ENCODE assay signal across 10 cellular contexts in genomic region chr4:83113429-83113786, GRCh38. TPM values are rescaled to one million over a fixed set of nuclear protein-coding genes. Genes with fewer than 3 reads are reported as not detected.
DNase-seq lines count a peak whose midpoint lies in the region; ATAC-seq and TF ChIP-seq lines count a peak whose summit lies in the region.
"Had no signal": no experiment of that assay in that cellular context is flagged by ENCODE, and none has a peak within 500 bp of the region (broad histone marks: within the 10 kb centered on the region; RNA-seq: fewer than 3 reads in every experiment).

No MANE protein-coding gene starts in this region.

- intact Hi-C loops in psoas muscle (cut with DNase I) = no loop called here

- H3K4me3 ChIP-seq in Peyer's patch (peak overlapping the region; percentile 25 to 54 (median 40)), psoas muscle (no peak overlapping the region), BE2C (ENCODE audit: low read depth, low read length) (no peak overlapping the region)

- H3K27me3 ChIP-seq in Peyer's patch = no peaks in the 10 kb centered on the region
- peaks cover 0 to 4% (median 0%) of the 10 kb centered on the region in 3 donors for H3K27me3 ChIP-seq in psoas muscle (ENCODE audit: insufficient read depth in 3 of 3, low read length in 2 of 3)
- H3K27me3 ChIP-seq in BE2C = no peaks in the 10 kb centered on the region

- no peaks in the 10 kb centered on the region for H3K9me3 Mint-ChIP-seq in activated T-cell treated with anti-CD3 and anti-CD28 coated beads, Interleukin-2, amount 50 U/mL, for 24 hours
- no peaks in the 10 kb centered on the region for H3K9me3 Mint-ChIP-seq in effector memory CD8-positive, alpha-beta T cell
- no peaks in the 10 kb centered on the region for H3K9me3 Mint-ChIP-seq in type B pancreatic cell

- H3K27ac ChIP-seq in Peyer's patch = peak overlapping the region; percentile 57 to 88 (median 69)
- H3K27ac ChIP-seq in psoas muscle = no peak overlapping the region
- H3K27ac ChIP-seq: C4-2B had no signal

- H3K4me1 Mint-ChIP-seq in activated T-cell treated with anti-CD3 and anti-CD28 coated beads, Interleukin-2, amount 50 U/mL, for 24 hours (ENCODE audit: low read depth) = peaks cover 53% of the 10 kb centered on the region
- H3K4me1 Mint-ChIP-seq in effector memory CD8-positive, alpha-beta T cell (ENCODE audit: low read depth in 2 of 2) = peaks cover 29 to 41% of the 10 kb centered on the region in 2 donors
- H3K4me1 Mint-ChIP-seq in type B pancreatic cell (ENCODE audit: unreplicated experiment) = peaks cover 7% of the 10 kb centered on the region

- TF ChIP-seq CTCF in Peyer's patch (IDR thresholded peaks at IDR 0.05) (no peak), type B pancreatic cell (conservative IDR thresholded peaks at IDR 0.05) (no peak), psoas muscle (IDR thresholded peaks at IDR 0.05) (no peak), BE2C (IDR thresholded peaks at IDR 0.05; ENCODE audit: low read depth, low read length) (no peak)

- TF ChIP-seq POLR2A in Peyer's patch (IDR thresholded peaks at IDR 0.05) = no peak

- peak overlapping the region; percentile 79 for H3K4me3 Mint-ChIP-seq in activated T-cell treated with anti-CD3 and anti-CD28 coated beads, Interleukin-2, amount 50 U/mL, for 24 hours
- H3K4me3 Mint-ChIP-seq in effector memory CD8-positive, alpha-beta T cell = peak overlapping the region; percentile 97 to 99
- H3K4me3 Mint-ChIP-seq in type B pancreatic cell = peak overlapping the region; percentile 70

- H3K4me1 ChIP-seq in Peyer's patch (peaks cover 0 to 20% (median 5%) of the 10 kb centered on the region in 4 donors), psoas muscle (peaks cover 3% of the 10 kb centered on the region), BE2C (peaks cover 3% of the 10 kb centered on the region; the same call in 1 of the 2 replicates)

- ATAC-seq in effector memory CD8-positive, alpha-beta T cell (replicated peaks) = no peak
- ATAC-seq in psoas muscle (no peak), esophagus mucosa (no peak)

- no peaks in the 10 kb centered on the region for H3K27me3 Mint-ChIP-seq in activated T-cell treated with anti-CD3 and anti-CD28 coated beads, Interleukin-2, amount 50 U/mL, for 24 hours
- no peaks in the 10 kb centered on the region for H3K27me3 Mint-ChIP-seq in effector memory CD8-positive, alpha-beta T cell
- peaks cover 10% of the 10 kb centered on the region for H3K27me3 Mint-ChIP-seq in type B pancreatic cell

- H3K36me3 Mint-ChIP-seq in activated T-cell treated with anti-CD3 and anti-CD28 coated beads, Interleukin-2, amount 50 U/mL, for 24 hours (ENCODE audit: low read depth) = peaks cover 6% of the 10 kb centered on the region
- peaks cover 31% of the 10 kb centered on the region for H3K36me3 Mint-ChIP-seq in effector memory CD8-positive, alpha-beta T cell (ENCODE audit: insufficient read depth)
- no peaks in the 10 kb centered on the region for H3K36me3 Mint-ChIP-seq in type B pancreatic cell

- WGBS in psoas muscle, 3 donors = 30 to 47% (median 44%) methylated on average over 3 of the region's 3 CpGs

- H3K27ac Mint-ChIP-seq in activated T-cell treated with anti-CD3 and anti-CD28 coated beads, Interleukin-2, amount 50 U/mL, for 24 hours = peak overlapping the region; percentile 92
- H3K27ac Mint-ChIP-seq in effector memory CD8-positive, alpha-beta T cell = peak overlapping the region; percentile 96 to 98
- peak overlapping the region; percentile 19 for H3K27ac Mint-ChIP-seq in type B pancreatic cell

- H3K9me3 ChIP-seq in Peyer's patch (no peaks in the 10 kb centered on the region), psoas muscle (no peaks in the 10 kb centered on the region), BE2C (no peaks in the 10 kb centered on the region; the same call in 1 of the 2 replicates)

- DNase-seq in activated T-cell treated with anti-CD3 and anti-CD28 coated beads, Interleukin-2, amount 50 U/mL, for 24 hours = no peak
- no peak for DNase-seq in activated T-cell treated with anti-CD3 and anti-CD28 coated beads, Interleukin-2, amount 50 U/mL, for 48 hours
- DNase-seq in Peyer's patch (peak in 1 of 3 donors; percentile 30), type B pancreatic cell (ENCODE audit: extremely low spot score, unreplicated experiment) (no peak), psoas muscle (no peak), BE2C (no peak)
- no peak for DNase-seq in effector memory CD8-positive, alpha-beta T cell
- DNase-seq: kidney glomerular epithelial cell had no signal

- H3K36me3 ChIP-seq in Peyer's patch (no peaks in the 10 kb centered on the region), psoas muscle (ENCODE audit: insufficient read depth in 1 of 2, low read depth in 1 of 2) (no peaks in the 10 kb centered on the region), BE2C (no peaks in the 10 kb centered on the region)

RNA-seq across cellular contexts. Expression of gene PLAC8, which starts 1.1 kb away (rescaled TPM):
- total RNA-seq in Peyer's patch (100 to 1,000 TPM in 2 of 4 donors, 10 to 100 TPM in 2; 36.3 to 148 (median 107) TPM), type B pancreatic cell (ENCODE audit: low replicate concordance) (38.4 and 60.9 TPM in 2 replicates), psoas muscle (1 to 10 TPM in 2 of 4 donors, under 1 TPM in 2; 0.88 to 1.6 (median 0.98) TPM), esophagus mucosa (11.2 TPM)
- under 1 TPM; 0.13 to 0.86 (median 0.33) TPM for polyA plus RNA-seq in psoas muscle
- polyA plus RNA-seq in BE2C (2012; ENCODE audit: insufficient read depth, insufficient read length, low read depth) = not detected

Comparison
In these comparisons a context has a peak if more than half of its experiments do, and no peak if none do; other contexts are left out.
1. H3K27ac Mint-ChIP-seq: peak in every context shown above with its lines; median percentile 97 in effector memory CD8-positive, alpha-beta T cell; 92 in activated T-cell treated with anti-CD3 and anti-CD28 coated beads, Interleukin-2, amount 50 U/mL, for 24 hours; 19 in type B pancreatic cell.
2. H3K4me3 ChIP-seq: peak in Peyer's patch (4 of 4); none in psoas muscle (single experiment) and BE2C (single experiment).
3. Peak in every context shown above with its lines, with median percentiles within 50 percentile points of each other: H3K4me3 Mint-ChIP-seq.